Comparison of ENCODE assay signal across 34 cellular contexts in genomic region chr6:125338381-125338780, GRCh38.
"Had no signal": no experiment of that assay in that cellular context is flagged by ENCODE, and none has a peak within 500 bp of the region (broad histone marks: within the 10 kb centered on the region; RNA-seq: fewer than 3 reads in every experiment).

No MANE protein-coding gene starts in this region.

- H3K4me3 ChIP-seq: MG63 had no signal

- H3K4me2 ChIP-seq: KMS-11 had no signal

- H3K9me3 ChIP-seq: MG63 had no signal

- H3K9ac ChIP-seq: KMS-11 had no signal

- H3K27ac ChIP-seq: KMS-11 had no signal

- DNase-seq: Karpas-422, Kasumi-1, KG1, MG63, MM.1S, MV-4-11, NCI-H1048, NCI-H1092, NCI-H1092 treated with DMSO at 0.1 percent for 48 hours, NCI-H1105, NCI-H1105 treated with DMSO at 0.1 percent for 48 hours, NCI-H1417, NCI-H1417 treated with DMSO at 0.1 percent for 48 hours, NCI-H1436, NCI-H1436 treated with DMSO at 0.1 percent for 48 hours, NCI-H146, NCI-H1694, NCI-H1694 treated with DMSO at 0.1 percent for 48 hours, NCI-H187, NCI-H187 treated with DMSO at 0.1 percent for 48 hours, NCI-H1930, NCI-H2029, NCI-H2029 treated with DMSO at 0.1 percent for 48 hours, NCI-H2081, NCI-H2081 treated with DMSO at 0.1 percent for 48 hours, NCI-H2107, NCI-H2171, NCI-H2171 treated with DMSO at 0.1 percent for 48 hours, NCI-H2227 treated with DMSO at 0.1 percent for 48 hours, NCI-H226, NCI-H345, NCI-H446, NCI-H446 treated with DMSO at 0.1 percent for 48 hours had no signal

- H3K27me3 ChIP-seq: MG63 had no signal

- H3K36me3 ChIP-seq: MG63 had no signal
